8 cellular contexts compared by ENCODE assay signal in genomic region chr3:48240711-48241491, GRCh38. TPM values are rescaled to one million over a fixed set of nuclear protein-coding genes. Genes with fewer than 3 reads are reported as not detected.
DNase-seq lines count a peak whose midpoint lies in the region; ATAC-seq and TF ChIP-seq lines count a peak whose summit lies in the region.

ZNF589 (plus strand) TSS chr3:48241104; CDS start chr3:48241172, 68 bp downstream.

- H3K4me3 ChIP-seq in GM12864 (ENCODE audit: low read depth, low read length), result peak within 1 kb of the TSS; percentile 99

- intact Hi-C loops in Right ventricle myocardium superior (cut with DNase I), result no loop called here

- DNase-seq in GM12864 (ENCODE audit: low read depth), result peak; percentile 88
- peak; percentile 72 for DNase-seq in NCI-H1092 (lab: John Stamatoyannopoulos, UW)
- peak; percentile 91 for DNase-seq in SKM-1 treated with dmso at 0.1 percent for 144 hours (lab: John Stamatoyannopoulos, UW; ENCODE audit: unreplicated experiment)
- peak; percentile 98 for DNase-seq in activated naive CD8-positive, alpha-beta T cell treated with anti-CD3 and anti-CD28 coated beads for 36 hours
- peak; percentile 97 for DNase-seq in Right ventricle myocardium superior
- DNase-seq in pons (ENCODE audit: low spot score), result peak; percentile 83
- peak; percentile 94 for DNase-seq in type B pancreatic cell (ENCODE audit: extremely low spot score, unreplicated experiment)

- ATAC-seq in HG02610 (IDR thresholded peaks at IDR 0.05; ENCODE audit: unreplicated experiment) (peak; percentile 92), Right ventricle myocardium superior (ENCODE audit: poor library complexity) (peak; percentile 98)

- H3K4me3 Mint-ChIP-seq in activated naive CD8-positive, alpha-beta T cell treated with anti-CD3 and anti-CD28 coated beads for 36 hours, result peak within 1 kb of the TSS; percentile 86
- H3K4me3 Mint-ChIP-seq in type B pancreatic cell, result peak within 1 kb of the TSS; percentile 93

- H3K4me1 Mint-ChIP-seq in activated naive CD8-positive, alpha-beta T cell treated with anti-CD3 and anti-CD28 coated beads for 36 hours, result peaks cover 19% of the 10 kb centered on the region
- peaks cover 13% of the 10 kb centered on the region for H3K4me1 Mint-ChIP-seq in type B pancreatic cell (ENCODE audit: unreplicated experiment)

- H3K9me3 Mint-ChIP-seq in activated naive CD8-positive, alpha-beta T cell treated with anti-CD3 and anti-CD28 coated beads for 36 hours, result no peaks in the 10 kb centered on the region
- H3K9me3 Mint-ChIP-seq in type B pancreatic cell, result no peaks in the 10 kb centered on the region

- peak; percentile 39 for TF ChIP-seq CTCF in GM12864 (IDR thresholded peaks at IDR 0.05; ENCODE audit: low read depth, low read length, missing control alignments)
- TF ChIP-seq CTCF in type B pancreatic cell (conservative IDR thresholded peaks at IDR 0.05), result peak; percentile 11

- peak within 1 kb of the TSS; percentile 94 for H3K27ac Mint-ChIP-seq in activated naive CD8-positive, alpha-beta T cell treated with anti-CD3 and anti-CD28 coated beads for 36 hours
- peak within 1 kb of the TSS; percentile 84 for H3K27ac Mint-ChIP-seq in type B pancreatic cell

- H3K36me3 Mint-ChIP-seq in activated naive CD8-positive, alpha-beta T cell treated with anti-CD3 and anti-CD28 coated beads for 36 hours, result peaks cover 10% of the 10 kb centered on the region
- H3K36me3 Mint-ChIP-seq in type B pancreatic cell, result no peaks in the 10 kb centered on the region

- no peaks in the 10 kb centered on the region for H3K27me3 Mint-ChIP-seq in activated naive CD8-positive, alpha-beta T cell treated with anti-CD3 and anti-CD28 coated beads for 36 hours
- no peaks in the 10 kb centered on the region for H3K27me3 Mint-ChIP-seq in type B pancreatic cell

RNA-seq across cellular contexts. Expression of gene ZNF589, which starts in this region (rescaled TPM):
- total RNA-seq in activated naive CD8-positive, alpha-beta T cell treated with anti-CD3 and anti-CD28 coated beads for 36 hours, result 10 to 100 TPM; 21.7 to 22.8 TPM
- total RNA-seq in Right ventricle myocardium superior, result 5.4 TPM
- 15.9 and 19.5 TPM in 2 replicates for total RNA-seq in type B pancreatic cell (ENCODE audit: low replicate concordance)

Comparison
In these comparisons a context has a peak if more than half of its experiments do, and no peak if none do; other contexts are left out.
1. Peak in every context shown above with its lines: DNase-seq, ATAC-seq and H3K4me3 ChIP-seq.